Comparison of ENCODE assay signal across 8 cellular contexts in genomic region chr11:77994434-77995362, GRCh38. TPM values are rescaled to one million over a fixed set of nuclear protein-coding genes. Genes with fewer than 3 reads are reported as not detected.
DNase-seq lines count a peak whose midpoint lies in the region; ATAC-seq and TF ChIP-seq lines count a peak whose summit lies in the region.

TSS of gene INTS4 (minus strand) at chr11:77994668. CDS start at chr11:77994643, 25 bp downstream.

- TF ChIP-seq CTCF in natural killer cell (IDR thresholded peaks at IDR 0.05): no peak

- H3K4me3 ChIP-seq in H7 (ENCODE audit: insufficient read depth, low read depth, low read length): peak within 1 kb of the TSS; percentile 64

- H3K27me3 Mint-ChIP-seq in natural killer cell (ENCODE audit: low read depth in 2 of 2): no peaks in the 10 kb centered on the region

- H3K4me3 Mint-ChIP-seq in natural killer cell: peak within 1 kb of the TSS; percentile 90

- peak; percentile 97 to 100 (median 98) for ATAC-seq in natural killer cell

- no peaks in the 10 kb centered on the region; the same call in none of the 2 replicates for H3K36me3 ChIP-seq in H7 (replicated peaks; ENCODE audit: control insufficient read depth, insufficient read depth, low read length)

- no peaks in the 10 kb centered on the region for H3K27me3 ChIP-seq in H7 (ENCODE audit: control insufficient read depth, insufficient read depth, low read length)

- peak within 1 kb of the TSS; percentile 91 to 93 for H3K27ac Mint-ChIP-seq in natural killer cell

- no peaks in the 10 kb centered on the region for H3K36me3 Mint-ChIP-seq in natural killer cell

- peaks cover 27 to 30% of the 10 kb centered on the region in 2 donors for H3K4me1 Mint-ChIP-seq in natural killer cell

- peak; percentile 100 for DNase-seq in ELR (ENCODE audit: low read depth)
- DNase-seq in H7: peak; percentile 91
- peak; percentile 100 for DNase-seq in M059J (ENCODE audit: low read depth)
- peak; percentile 100 for DNase-seq in SHP77 (lab: John Stamatoyannopoulos, UW)
- peak; percentile 97 for DNase-seq in activated effector memory CD4-positive, alpha-beta T cell treated with Interleukin-2 at 50 U/mL for 16 hours
- peak; percentile 99 for DNase-seq in fibroblast of peridontal ligament (ENCODE audit: extremely low read depth)
- DNase-seq in natural killer cell: peak; percentile 92
- peak; percentile 99 for DNase-seq in stimulated activated naive CD4-positive, alpha-beta T cell treated with Interleukin-2 at 50 U/mL for 16 hours (lab: John Stamatoyannopoulos, UW)

- H3K9me3 Mint-ChIP-seq in natural killer cell: no peaks in the 10 kb centered on the region

- intact Hi-C loops in natural killer cell (cut with micrococcal nuclease): loop anchor here (1.0 kb wide), 2 partner anchors 145 to 174 kb away; partner anchors contain the start of genes ALG8 and RSF1

RNA-seq across cellular contexts. Expression of gene INTS4, which starts in this region (rescaled TPM):
- total RNA-seq in H7 (2014; rRNA removed; shearing (Covaris generic)): 33.2 and 36.7 TPM in 2 replicates
- 20.4 and 21.8 TPM in 2 replicates for total RNA-seq in M059J (2014; rRNA removed; shearing (Covaris generic))
- 10 to 100 TPM; 65.2 to 97.8 (median 67.5) TPM for total RNA-seq in natural killer cell

Comparison
In these comparisons a context has a peak if more than half of its experiments do, and no peak if none do; other contexts are left out.
1. Peak in every context shown above with its lines: DNase-seq, ATAC-seq and H3K4me3 ChIP-seq.